24 cellular contexts compared by ENCODE assay signal in genomic region chr4:17029432-17029831, GRCh38.
"Had no signal": no experiment of that assay in that cellular context is flagged by ENCODE, and none has a peak within 500 bp of the region (broad histone marks: within the 10 kb centered on the region; RNA-seq: fewer than 3 reads in every experiment).

No MANE protein-coding gene starts in this region.

- H3K27me3 ChIP-seq: gastrocnemius medialis, heart right ventricle, neural progenitor cell, ovary, suprapubic skin, thyroid gland had no signal

- H3K4me1 ChIP-seq: gastrocnemius medialis, left ventricle myocardium inferior, lower lobe of right lung, neural progenitor cell, suprapubic skin, thyroid gland had no signal

- H3K36me3 ChIP-seq: gastrocnemius medialis, heart right ventricle, left ventricle myocardium inferior, lower lobe of right lung, neural progenitor cell, ovary, suprapubic skin, thyroid gland had no signal

- FAIRE-seq: endothelial cell of umbilical vein, kidney, urothelium cell line had no signal

- H3K4me2 ChIP-seq: neural progenitor cell had no signal

- ATAC-seq: gastrocnemius medialis; heart right ventricle; lower lobe of right lung; natural killer cell treated with Interleukin-12 subunit alpha and Interleukin-12 subunit beta and Interleukin-15 and Interleukin-18, amount 100 ng/mL, for 72 hours; right cardiac atrium; stimulated activated effector memory CD8-positive, alpha-beta T cell treated with anti-CD3 and anti-CD28 coated beads, Interleukin-12 subunit alpha, Interleukin-12 subunit beta, amount 100 ng/mL, for 72 hours; stimulated activated naive CD8-positive, alpha-beta T cell treated with anti-CD3 and anti-CD28 coated beads, Interleukin-15, Interleukin-2, amounts not matched to agents 100 U/mL and 50 U/mL, for 24 hours had no signal

- H2AFZ ChIP-seq: neural progenitor cell had no signal

- H3K9me3 ChIP-seq: gastrocnemius medialis, heart right ventricle, left ventricle myocardium inferior, lower lobe of right lung, ovary, suprapubic skin, thyroid gland had no signal

- H3K4me3 ChIP-seq: coronary artery, gastrocnemius medialis, heart right ventricle, left ventricle myocardium inferior, lower lobe of right lung, neural progenitor cell, ovary, suprapubic skin, thyroid gland had no signal

- H3K9ac ChIP-seq: neural progenitor cell had no signal

- DNase-seq: effector CD4-positive, alpha-beta T cell; endodermal cell; gastrocnemius medialis; heart right ventricle; hypothalamus; kidney; left cardiac atrium; left ventricle myocardium inferior; lower lobe of right lung; midbrain; nucleus accumbens; ovary; right cardiac atrium; stimulated activated CD4-positive, alpha-beta T cell treated with anti-CD3 and anti-CD28 coated beads, Interleukin-4, amount 100 ng/mL, for 1 hour; stimulated activated CD8-positive, alpha-beta memory T cell treated with anti-CD3 and anti-CD28 coated beads, Interleukin-4, amount 100 ng/mL, for 48 hours; stimulated activated naive CD8-positive, alpha-beta T cell treated with anti-CD3 and anti-CD28 coated beads, Interleukin-15, Interleukin-2, amounts not matched to agents 100 U/mL and 50 U/mL, for 24 hours; thyroid gland had no signal

- H3K27ac ChIP-seq: coronary artery, gastrocnemius medialis, heart right ventricle, left ventricle myocardium inferior, lower lobe of right lung, neural progenitor cell, ovary, suprapubic skin, thyroid gland had no signal
